1 cellular context compared by ENCODE assay signal in the genomic region with DNA sequence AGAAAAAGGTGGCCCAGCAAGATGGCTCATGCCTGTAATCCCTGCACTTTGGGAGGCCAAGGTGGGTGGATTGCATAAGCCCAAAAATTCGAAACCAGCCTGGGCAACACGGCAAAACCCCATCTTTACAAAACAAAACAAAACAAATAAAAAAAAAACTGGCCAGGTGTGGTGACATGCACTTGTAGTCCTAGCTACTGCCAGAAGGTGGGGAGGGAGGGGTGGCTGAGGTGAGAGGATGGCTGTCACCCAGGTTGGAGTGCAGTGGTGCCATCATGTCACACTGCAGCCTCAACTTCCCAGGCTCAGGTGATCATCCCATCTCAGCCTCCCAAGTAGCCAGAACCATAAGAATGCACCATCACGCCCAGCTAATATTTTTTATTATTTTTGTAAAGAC.
TF ChIP-seq lines count a peak whose summit lies in the region.

No MANE protein-coding gene starts in this region.

TF ChIP-seq in H1, 55 proteins besides CTCF, POLR2A, EP300 and RAD21:
- no peak for TF ChIP-seq NRF1 (IDR thresholded peaks at IDR 0.05; ENCODE audit: low read depth, low read length)
- no peak for TF ChIP-seq CEBPB (IDR thresholded peaks at IDR 0.05; ENCODE audit: low read depth, low read length)
- no peak for TF ChIP-seq PHF8 (conservative IDR thresholded peaks at IDR 0.05; ENCODE audit: low read depth, low read length)
- TF ChIP-seq ASH2L (IDR thresholded peaks at IDR 0.05; ENCODE audit: low read length): no peak
- no peak for TF ChIP-seq CBX8 (IDR thresholded peaks at IDR 0.05; ENCODE audit: borderline replicate concordance, low read depth, low read length)
- TF ChIP-seq POU5F1 (IDR thresholded peaks at IDR 0.05; ENCODE audit: low read depth, low read length): no peak
- no peak for TF ChIP-seq KDM1A (IDR thresholded peaks at IDR 0.05; ENCODE audit: borderline replicate concordance, low read length)
- no peak for TF ChIP-seq HDAC6 (IDR thresholded peaks at IDR 0.05; ENCODE audit: low read depth, low read length)
- TF ChIP-seq TBP (IDR thresholded peaks at IDR 0.05; ENCODE audit: low read depth, low read length): no peak
- TF ChIP-seq TEAD4 (IDR thresholded peaks at IDR 0.05; ENCODE audit: low read depth, low read length): no peak
- TF ChIP-seq BACH1 (IDR thresholded peaks at IDR 0.05; ENCODE audit: low read length): no peak
- no peak for TF ChIP-seq RFX5 (IDR thresholded peaks at IDR 0.05; ENCODE audit: borderline replicate concordance, low read depth, low read length)
- no peak for TF ChIP-seq SAP30 (IDR thresholded peaks at IDR 0.05; ENCODE audit: insufficient read depth, insufficient replicate concordance, low read length)
- TF ChIP-seq ATF3 (IDR thresholded peaks at IDR 0.05; ENCODE audit: insufficient read depth, low read depth, low read length): no peak
- no peak for TF ChIP-seq BCL11A (IDR thresholded peaks at IDR 0.05; ENCODE audit: low read depth in 2 of 2, low read length in 2 of 2)
- no peak for TF ChIP-seq HDAC2 (IDR thresholded peaks at IDR 0.05; ENCODE audit: borderline replicate concordance in 1 of 2, low read depth in 2 of 2, low read length in 2 of 2)
- TF ChIP-seq JUND (IDR thresholded peaks at IDR 0.05; ENCODE audit: low read length): no peak
